ENCODE assay signal across 22 cellular contexts in genomic region chr3:125069452-125069851, GRCh38. TPM values are rescaled to one million over a fixed set of nuclear protein-coding genes. Genes with fewer than 3 reads are reported as not detected.
DNase-seq lines count a peak whose midpoint lies in the region; ATAC-seq and TF ChIP-seq lines count a peak whose summit lies in the region.
"Had no signal": no experiment of that assay in that cellular context is flagged by ENCODE, and none has a peak within 500 bp of the region (broad histone marks: within the 10 kb centered on the region; RNA-seq: fewer than 3 reads in every experiment).

No MANE protein-coding gene starts in this region.

- no peak overlapping the region for H3K18ac ChIP-seq in trophoblast cell (ENCODE audit: low read length)

- no peak overlapping the region for H3K9ac ChIP-seq in trophoblast cell (ENCODE audit: low read length)

- H4K91ac ChIP-seq in trophoblast cell (ENCODE audit: low read depth, low read length) = no peak overlapping the region

- peaks cover 11% of the 10 kb centered on the region for H3K79me1 ChIP-seq in trophoblast cell (ENCODE audit: low read length)

- no peak overlapping the region for H4K12ac ChIP-seq in trophoblast cell (ENCODE audit: low read depth, low read length)

- H2BK5ac ChIP-seq in trophoblast cell (ENCODE audit: low read depth, low read length, poor library complexity) = no peak overlapping the region

- H3K9me2 ChIP-seq in GM23338 (ENCODE audit: insufficient read depth) = 0 out of 2 replicates have a peak, but pooled peaks cover 6% of the 10 kb centered on the region

- H2BK120ac ChIP-seq in trophoblast cell (ENCODE audit: insufficient read depth, low read length, poor library complexity) = no peak overlapping the region

- H3K27me3 ChIP-seq in upper lobe of left lung = no peaks in the 10 kb centered on the region
- H3K27me3 ChIP-seq in trophoblast cell (ENCODE audit: insufficient read depth, low read length) = no peaks in the 10 kb centered on the region
- no peaks in the 10 kb centered on the region for H3K27me3 ChIP-seq in GM23338 (ENCODE audit: insufficient read depth)
- H3K27me3 ChIP-seq: pancreas had no signal

- TF ChIP-seq EP300 in upper lobe of left lung (IDR thresholded peaks at IDR 0.05) = peak in 1 of 4 donors; percentile 53

- TF ChIP-seq CTCF in upper lobe of left lung (IDR thresholded peaks at IDR 0.05) (no peak), GM23338 (conservative IDR thresholded peaks at IDR 0.05; ENCODE audit: low read depth in 2 of 2) (no peak)

- no peak overlapping the region for H2AK5ac ChIP-seq in trophoblast cell (ENCODE audit: low read length)

- no peaks in the 10 kb centered on the region for H3K36me3 ChIP-seq in upper lobe of left lung
- no peaks in the 10 kb centered on the region for H3K36me3 ChIP-seq in trophoblast cell (ENCODE audit: control insufficient read depth in 1 of 2, insufficient read depth in 2 of 2, low read length in 2 of 2)
- no peaks in the 10 kb centered on the region for H3K36me3 ChIP-seq in GM23338 (ENCODE audit: insufficient read depth)
- H3K36me3 ChIP-seq: pancreas had no signal

- H3K14ac ChIP-seq in trophoblast cell (ENCODE audit: low read length) = no peak overlapping the region

- H2AFZ ChIP-seq in trophoblast cell (ENCODE audit: insufficient read depth, low read length, poor library complexity) (no peak overlapping the region), GM23338 (no peak overlapping the region)

- no peaks in the 10 kb centered on the region for H3K9me3 ChIP-seq in upper lobe of left lung
- H3K9me3 ChIP-seq in trophoblast cell (ENCODE audit: insufficient read depth, low read depth, low read length) = no peaks in the 10 kb centered on the region
- H3K9me3 ChIP-seq: A549, pancreas had no signal

- H3K4me3 Mint-ChIP-seq in activated naive CD8-positive, alpha-beta T cell treated with anti-CD3 and anti-CD28 coated beads, Interleukin-2, amount 10 ng/mL, durations not matched to agents 7 days and 5 days = no peak overlapping the region
- H3K4me3 Mint-ChIP-seq in activated naive CD8-positive, alpha-beta T cell treated with anti-CD3 and anti-CD28 coated beads for 36 hours = no peak overlapping the region
- H3K4me3 Mint-ChIP-seq in immature natural killer cell (no peak overlapping the region), GM23338 (no peak overlapping the region)
- H3K4me3 Mint-ChIP-seq: activated T-cell treated with anti-CD3 and anti-CD28 coated beads, Interleukin-2, amount 50 U/mL, for 24 hours; nephron progenitor cell had no signal

- H3K4ac ChIP-seq in trophoblast cell (ENCODE audit: low read depth, low read length) = no peak overlapping the region

- no peaks in the 10 kb centered on the region for H4K20me1 ChIP-seq in GM23338 (replicated peaks; ENCODE audit: insufficient read depth)

- H3K27me3 Mint-ChIP-seq in activated naive CD8-positive, alpha-beta T cell treated with anti-CD3 and anti-CD28 coated beads, Interleukin-2, amount 10 ng/mL, durations not matched to agents 7 days and 5 days = no peaks in the 10 kb centered on the region
- no peaks in the 10 kb centered on the region for H3K27me3 Mint-ChIP-seq in activated naive CD8-positive, alpha-beta T cell treated with anti-CD3 and anti-CD28 coated beads for 36 hours
- H3K27me3 Mint-ChIP-seq in immature natural killer cell (ENCODE audit: low read depth in 3 of 3) = no peaks in the 10 kb centered on the region
- peaks cover 7% of the 10 kb centered on the region for H3K27me3 Mint-ChIP-seq in GM23338 (ENCODE audit: insufficient read depth, low read depth, poor library complexity)
- H3K27me3 Mint-ChIP-seq: activated T-cell treated with anti-CD3 and anti-CD28 coated beads, Interleukin-2, amount 50 U/mL, for 24 hours had no signal

- H3K4me2 ChIP-seq in trophoblast cell (ENCODE audit: low read length) = no peak overlapping the region
- H3K4me2 ChIP-seq in GM23338 = no peak overlapping the region
- H3K4me2 ChIP-seq: A549 had no signal

- DNase-seq in activated naive CD8-positive, alpha-beta T cell treated with anti-CD3 and anti-CD28 coated beads, Interleukin-2, amount 10 ng/mL, durations not matched to agents 7 days and 5 days = no peak
- no peak for DNase-seq in activated naive CD8-positive, alpha-beta T cell treated with anti-CD3 and anti-CD28 coated beads for 36 hours
- peak; percentile 4 for DNase-seq in OCI-M1 (lab: John Stamatoyannopoulos, UW)
- DNase-seq in immature natural killer cell = no peak
- DNase-seq in upper lobe of left lung = no peak
- no peak for DNase-seq in stimulated activated CD4-positive, alpha-beta T cell treated with anti-CD3 and anti-CD28 coated beads, Interleukin-2, amount 100 ng/mL, for 48 hours
- DNase-seq in trophoblast cell = no peak
- no peak for DNase-seq in GM23338 (ENCODE audit: low spot score)
- DNase-seq: activated CD4-positive, alpha-beta T cell treated with anti-CD3 and anti-CD28 coated beads for 1 hour; activated CD8-positive, alpha-beta memory T cell treated with anti-CD3 and anti-CD28 coated beads for 24 hours; activated T-cell treated with anti-CD3 and anti-CD28 coated beads, Interleukin-2, amount 50 U/mL, for 24 hours; C1 segment of cervical spinal cord; NCI-H1105 treated with DMSO at 0.1 percent for 48 hours; NCI-H2029 treated with DMSO at 0.1 percent for 48 hours; nephron progenitor cell; pancreas; right cardiac atrium; stimulated activated CD8-positive, alpha-beta memory T cell treated with anti-CD3 and anti-CD28 coated beads, Interleukin-4, amount 100 ng/mL, for 48 hours; T-helper 9 cell had no signal

- H3K23ac ChIP-seq in trophoblast cell (ENCODE audit: low read length) = no peak overlapping the region

- H3K4me1 Mint-ChIP-seq in activated naive CD8-positive, alpha-beta T cell treated with anti-CD3 and anti-CD28 coated beads, Interleukin-2, amount 10 ng/mL, durations not matched to agents 7 days and 5 days = peaks cover 15% of the 10 kb centered on the region
- H3K4me1 Mint-ChIP-seq in activated naive CD8-positive, alpha-beta T cell treated with anti-CD3 and anti-CD28 coated beads for 36 hours = peaks cover 12% of the 10 kb centered on the region
- H3K4me1 Mint-ChIP-seq in immature natural killer cell = peaks cover 13 to 15% of the 10 kb centered on the region in 2 donors
- H3K4me1 Mint-ChIP-seq in GM23338 = peaks cover 9% of the 10 kb centered on the region
- H3K4me1 Mint-ChIP-seq: nephron progenitor cell had no signal

- no peaks in the 10 kb centered on the region for H3K79me2 ChIP-seq in trophoblast cell (ENCODE audit: control insufficient read depth, insufficient read depth, low read length, poor library complexity)
- no peaks in the 10 kb centered on the region for H3K79me2 ChIP-seq in GM23338 (replicated peaks; ENCODE audit: insufficient read depth)

- 38 to 45% methylated on average over 1 of the region's 1 CpG for WGBS in upper lobe of left lung, 2 donors
- WGBS in trophoblast cell (ENCODE audit: extremely low coverage, insufficient coverage, insufficient read length) = no CpG with 5 or more reads among the region's 1 CpG

- peaks cover 2% of the 10 kb centered on the region for H3K9me3 Mint-ChIP-seq in activated naive CD8-positive, alpha-beta T cell treated with anti-CD3 and anti-CD28 coated beads, Interleukin-2, amount 10 ng/mL, durations not matched to agents 7 days and 5 days
- no peaks in the 10 kb centered on the region for H3K9me3 Mint-ChIP-seq in activated naive CD8-positive, alpha-beta T cell treated with anti-CD3 and anti-CD28 coated beads for 36 hours
- H3K9me3 Mint-ChIP-seq in immature natural killer cell (no peaks in the 10 kb centered on the region), GM23338 (no peaks in the 10 kb centered on the region)
- H3K9me3 Mint-ChIP-seq: activated T-cell treated with anti-CD3 and anti-CD28 coated beads, Interleukin-2, amount 50 U/mL, for 24 hours had no signal

- no peak overlapping the region for H3K4me3 ChIP-seq in upper lobe of left lung
- no peak overlapping the region for H3K4me3 ChIP-seq in trophoblast cell (ENCODE audit: low read depth, low read length)
- no peak overlapping the region for H3K4me3 ChIP-seq in GM23338
- H3K4me3 ChIP-seq: A549, coronary artery, pancreas, SK-N-MC had no signal

- peak; percentile 72 for ATAC-seq in activated naive CD8-positive, alpha-beta T cell treated with anti-CD3 and anti-CD28 coated beads, Interleukin-2, amount 10 ng/mL, durations not matched to agents 7 days and 5 days (ENCODE audit: low read depth)
- ATAC-seq in upper lobe of left lung (ENCODE audit: low FRiP score in 2 of 2) = peak; percentile 39 to 49
- no peak for ATAC-seq in GM23338
- ATAC-seq: A549 had no signal

- H3K27ac Mint-ChIP-seq in activated naive CD8-positive, alpha-beta T cell treated with anti-CD3 and anti-CD28 coated beads, Interleukin-2, amount 10 ng/mL, durations not matched to agents 7 days and 5 days = peak overlapping the region; percentile 67
- no peak overlapping the region for H3K27ac Mint-ChIP-seq in activated naive CD8-positive, alpha-beta T cell treated with anti-CD3 and anti-CD28 coated beads for 36 hours
- H3K27ac Mint-ChIP-seq in immature natural killer cell (peak overlapping the region in 4 of 6 donors; percentile 16 to 55 (median 26)), GM23338 (no peak overlapping the region)
- H3K27ac Mint-ChIP-seq: activated T-cell treated with anti-CD3 and anti-CD28 coated beads, Interleukin-2, amount 50 U/mL, for 24 hours; nephron progenitor cell had no signal

- H3K36me3 Mint-ChIP-seq in activated naive CD8-positive, alpha-beta T cell treated with anti-CD3 and anti-CD28 coated beads, Interleukin-2, amount 10 ng/mL, durations not matched to agents 7 days and 5 days = peaks cover 8% of the 10 kb centered on the region
- H3K36me3 Mint-ChIP-seq in activated naive CD8-positive, alpha-beta T cell treated with anti-CD3 and anti-CD28 coated beads for 36 hours = no peaks in the 10 kb centered on the region
- H3K36me3 Mint-ChIP-seq in immature natural killer cell (no peaks in the 10 kb centered on the region), GM23338 (ENCODE audit: low read depth) (no peaks in the 10 kb centered on the region)

- POLR2A ChIA-PET in activated naive CD8-positive, alpha-beta T cell treated with anti-CD3 and anti-CD28 coated beads, Interleukin-2, amount 10 ng/mL, durations not matched to agents 7 days and 5 days (lab: Charles Lee) = interaction anchor here (0.7 to 1.1 kb wide), 3 partner anchors 13 to 14 kb away, joined by 3 to 5 read pairs (median 5); partner anchors contain the start of gene HEG1

- H4K8ac ChIP-seq in trophoblast cell (ENCODE audit: low read depth, low read length) = no peak overlapping the region

- no peak overlapping the region for H3K27ac ChIP-seq in upper lobe of left lung
- H3K27ac ChIP-seq in trophoblast cell (ENCODE audit: low read depth, low read length) = no peak overlapping the region
- no peak overlapping the region for H3K27ac ChIP-seq in GM23338 (ENCODE audit: low read depth)
- H3K27ac ChIP-seq: A549, coronary artery, pancreas, SK-N-MC had no signal

- H3F3A ChIP-seq in GM23338 (replicated peaks; ENCODE audit: low read depth) = no peaks in the 10 kb centered on the region

- H2BK12ac ChIP-seq in trophoblast cell (ENCODE audit: low read length) = no peak overlapping the region

- TF ChIP-seq POLR2A in upper lobe of left lung (IDR thresholded peaks at IDR 0.05) = no peak

- H3K4me1 ChIP-seq in upper lobe of left lung = peaks cover 0 to 9% (median 6%) of the 10 kb centered on the region in 4 donors
- peaks cover 0 to 3% of the 10 kb centered on the region in 2 experiments for H3K4me1 ChIP-seq in trophoblast cell (ENCODE audit: control insufficient read depth in 1 of 2, insufficient read depth in 2 of 2, low read length in 2 of 2)
- H3K4me1 ChIP-seq in GM23338 (ENCODE audit: insufficient read depth) = peaks cover 3% of the 10 kb centered on the region; the same call in 1 of the 2 replicates
- H3K4me1 ChIP-seq: pancreas had no signal

RNA-seq across cellular contexts. Expression of gene HEG1, which starts 13.7 kb away (rescaled TPM):
- 10 to 100 TPM; 49.1 to 49.5 TPM for total RNA-seq in activated naive CD8-positive, alpha-beta T cell treated with anti-CD3 and anti-CD28 coated beads, Interleukin-2, amount 10 ng/mL, durations not matched to agents 7 days and 5 days
- 10 to 100 TPM; 20.7 to 21.4 TPM for total RNA-seq in activated naive CD8-positive, alpha-beta T cell treated with anti-CD3 and anti-CD28 coated beads for 36 hours
- polyA plus RNA-seq in immature natural killer cell = 10 to 100 TPM in 1 of 3 donors, 1 to 10 TPM in 2; 2.1 to 12.1 (median 4.9) TPM
- total RNA-seq in upper lobe of left lung = 100 to 1,000 TPM in 3 of 6 donors, 10 to 100 TPM in 3; 45.1 to 168 (median 100) TPM
- polyA plus RNA-seq in trophoblast cell (2013) = 59.6 and 62.6 TPM in 2 replicates
- total RNA-seq in GM23338 (2014; rRNA removed; shearing (Covaris generic)) = 8.8 and 17.0 TPM in 2 replicates
- 1.8 and 1.9 TPM in 2 replicates for polyA plus RNA-seq in GM23338 (2016; fragmentation: Nextera tagmentation; extraction: Ambion mirVana)

Comparison
In these comparisons a context has a peak if more than half of its experiments do, and no peak if none do; other contexts are left out.
1. H3K27ac Mint-ChIP-seq: peak in activated naive CD8-positive, alpha-beta T cell treated with anti-CD3 and anti-CD28 coated beads, Interleukin-2, amount 10 ng/mL, durations not matched to agents 7 days and 5 days (single experiment) and immature natural killer cell (4 of 6); none in activated naive CD8-positive, alpha-beta T cell treated with anti-CD3 and anti-CD28 coated beads for 36 hours (single experiment) and GM23338 (single experiment).